21 cellular contexts compared by ENCODE assay signal in genomic region chr21:42631142-42631541, GRCh38. TPM values are rescaled to one million over a fixed set of nuclear protein-coding genes. Genes with fewer than 3 reads are reported as not detected.
DNase-seq lines count a peak whose midpoint lies in the region; ATAC-seq and TF ChIP-seq lines count a peak whose summit lies in the region.
"Had no signal": no experiment of that assay in that cellular context is flagged by ENCODE, and none has a peak within 500 bp of the region (broad histone marks: within the 10 kb centered on the region; RNA-seq: fewer than 3 reads in every experiment).

No MANE protein-coding gene starts in this region.

- no peak overlapping the region for H4K8ac ChIP-seq in mesenchymal stem cell (ENCODE audit: low read length)

- no peak overlapping the region for H3K9ac ChIP-seq in mesenchymal stem cell (ENCODE audit: low read length)
- H3K9ac ChIP-seq: GM23248, KMS-11 had no signal

- H3K4me1 ChIP-seq in heart right ventricle (peaks cover 0 to 9% (median 0%) of the 10 kb centered on the region in 9 donors), mesenchymal stem cell (ENCODE audit: control insufficient read depth, insufficient read depth, low read depth, low read length) (peaks cover 2% of the 10 kb centered on the region)

- H3K36me3 ChIP-seq in heart right ventricle (no peaks in the 10 kb centered on the region), mesenchymal stem cell (ENCODE audit: control insufficient read depth in 1 of 2, insufficient read depth in 2 of 2, low read depth in 1 of 2, low read length in 2 of 2) (no peaks in the 10 kb centered on the region)

- TF ChIP-seq CTCF in heart right ventricle (IDR thresholded peaks at IDR 0.05): no peak
- no peak for TF ChIP-seq CTCF in activated CD8-positive, alpha-beta T cell treated with anti-CD3 and anti-CD28 coated beads for 36 hours (IDR thresholded peaks at IDR 0.05)
- no peak for TF ChIP-seq CTCF in omental fat pad (IDR thresholded peaks at IDR 0.05)

- peaks cover 5% of the 10 kb centered on the region for H3K4me1 Mint-ChIP-seq in activated CD8-positive, alpha-beta T cell treated with anti-CD3 and anti-CD28 coated beads for 36 hours (ENCODE audit: low read depth)
- H3K4me1 Mint-ChIP-seq: CD4-positive, alpha-beta memory T cell had no signal

- H3K9me3 ChIP-seq in heart right ventricle (no peaks in the 10 kb centered on the region), mesenchymal stem cell (ENCODE audit: control insufficient read depth, low read length) (no peaks in the 10 kb centered on the region)

- H3K36me3 Mint-ChIP-seq in activated CD8-positive, alpha-beta T cell treated with anti-CD3 and anti-CD28 coated beads for 36 hours (ENCODE audit: low read depth): no peaks in the 10 kb centered on the region
- H3K36me3 Mint-ChIP-seq: CD4-positive, alpha-beta memory T cell had no signal

- H3K4me2 ChIP-seq in mesenchymal stem cell (ENCODE audit: low read length, poor library complexity, severe bottlenecking): no peak overlapping the region
- H3K4me2 ChIP-seq: KMS-11 had no signal

- H3K18ac ChIP-seq in mesenchymal stem cell (ENCODE audit: low read depth in 1 of 2, low read length in 2 of 2): no peak overlapping the region

- H3K4me3 Mint-ChIP-seq in activated CD8-positive, alpha-beta T cell treated with anti-CD3 and anti-CD28 coated beads for 36 hours: no peak overlapping the region
- H3K4me3 Mint-ChIP-seq: CD4-positive, alpha-beta memory T cell had no signal

- H3K4me3 ChIP-seq in heart right ventricle (no peak overlapping the region), mesenchymal stem cell (ENCODE audit: insufficient read depth in 1 of 2, low read depth in 1 of 2, low read length in 2 of 2) (no peak overlapping the region)
- H3K4me3 ChIP-seq: GM23248 had no signal

- no peak overlapping the region for H2BK15ac ChIP-seq in mesenchymal stem cell (ENCODE audit: low read depth, poor library complexity, severe bottlenecking)

- no peak overlapping the region for H4K91ac ChIP-seq in mesenchymal stem cell (ENCODE audit: low read length)

- WGBS in heart right ventricle, 2 donors: 76 to 77% methylated on average over 5 of the region's 5 CpGs
- 84% methylated on average over 4 of the region's 5 CpGs for WGBS in mesenchymal stem cell

- POLR2A ChIA-PET in activated CD8-positive, alpha-beta T cell treated with anti-CD3 and anti-CD28 coated beads for 36 hours (lab: Charles Lee): no interaction called here

- peak; percentile 10 for DNase-seq in Right ventricle myocardium superior
- no peak for DNase-seq in heart right ventricle
- DNase-seq in activated CD8-positive, alpha-beta T cell treated with anti-CD3 and anti-CD28 coated beads for 36 hours: peak; percentile 5
- no peak for DNase-seq in mesenchymal stem cell
- DNase-seq in iPS-NIHi11 (ENCODE audit: low spot score): no peak
- DNase-seq in omental fat pad (ENCODE audit: low spot score): no peak
- no peak for DNase-seq in activated CD8-positive, alpha-beta memory T cell treated with anti-CD3 and anti-CD28 coated beads for 24 hours
- DNase-seq: CD4-positive, alpha-beta memory T cell; DMS53; EL; HCEC 1CT; MV-4-11; NCI-H1417; NCI-H187 treated with DMSO at 0.1 percent for 48 hours; NCI-H226; NCI-H524; NCI-H82 had no signal

- H3K9me3 Mint-ChIP-seq in activated CD8-positive, alpha-beta T cell treated with anti-CD3 and anti-CD28 coated beads for 36 hours: no peaks in the 10 kb centered on the region
- H3K9me3 Mint-ChIP-seq: CD4-positive, alpha-beta memory T cell had no signal

- H2AFZ ChIP-seq in mesenchymal stem cell (ENCODE audit: low read depth, low read length): no peak overlapping the region
- H2AFZ ChIP-seq: GM23248 had no signal

- H2BK5ac ChIP-seq in mesenchymal stem cell (ENCODE audit: low read depth, low read length, poor library complexity, severe bottlenecking): peak overlapping the region; percentile 3

- no peak overlapping the region for H3K23ac ChIP-seq in mesenchymal stem cell (ENCODE audit: low read length in 2 of 2)

- no peak for ATAC-seq in Right ventricle myocardium superior (ENCODE audit: poor library complexity)
- ATAC-seq in heart right ventricle: no peak
- peak; percentile 53 for ATAC-seq in activated CD8-positive, alpha-beta T cell treated with anti-CD3 and anti-CD28 coated beads for 36 hours
- ATAC-seq in omental fat pad (ENCODE audit: low FRiP score): no peak

- CTCF ChIA-PET in activated CD8-positive, alpha-beta T cell treated with anti-CD3 and anti-CD28 coated beads for 36 hours (lab: Charles Lee): interaction anchor here (1.4 kb wide), 2 partner anchors 8 to 23 kb away, joined by 3 read pairs; partner anchors contain the start of gene PDE9A

- H2BK120ac ChIP-seq in mesenchymal stem cell (ENCODE audit: low read depth, low read length): no peak overlapping the region

- no peak overlapping the region for H3K27ac Mint-ChIP-seq in activated CD8-positive, alpha-beta T cell treated with anti-CD3 and anti-CD28 coated beads for 36 hours
- H3K27ac Mint-ChIP-seq: CD4-positive, alpha-beta memory T cell had no signal

- H2BK12ac ChIP-seq in mesenchymal stem cell (ENCODE audit: low read length in 2 of 2): no peak overlapping the region

- no peak overlapping the region for H2AK5ac ChIP-seq in mesenchymal stem cell (ENCODE audit: low read length, severe bottlenecking)

- intact Hi-C loops in Right ventricle myocardium superior (cut with DNase I) (no loop called here), heart right ventricle (cut with DNase I) (no loop called here)
- intact Hi-C loops in activated CD8-positive, alpha-beta T cell treated with anti-CD3 and anti-CD28 coated beads for 36 hours (cut with micrococcal nuclease): no loop called here

- no peaks in the 10 kb centered on the region for H3K27me3 Mint-ChIP-seq in activated CD8-positive, alpha-beta T cell treated with anti-CD3 and anti-CD28 coated beads for 36 hours

- H3K14ac ChIP-seq in mesenchymal stem cell (ENCODE audit: low read length in 2 of 2): no peak overlapping the region

- H3K79me1 ChIP-seq in mesenchymal stem cell (replicated peaks; ENCODE audit: low read length, poor library complexity, severe bottlenecking): no peaks in the 10 kb centered on the region

- H3K27me3 ChIP-seq in heart right ventricle (peaks cover 0 to 40% (median 7%) of the 10 kb centered on the region in 7 donors), mesenchymal stem cell (ENCODE audit: control insufficient read depth in 1 of 2, insufficient read depth in 1 of 2, low read length in 2 of 2) (peaks cover 53 to 68% of the 10 kb centered on the region in 2 experiments)

- H3K27ac ChIP-seq in heart right ventricle (no peak overlapping the region), mesenchymal stem cell (ENCODE audit: low read length, poor library complexity, severe bottlenecking) (no peak overlapping the region)
- H3K27ac ChIP-seq: GM23248, HL-60, KMS-11, RWPE1 had no signal

- no peak overlapping the region for H3K4ac ChIP-seq in mesenchymal stem cell (ENCODE audit: low read depth in 1 of 2, low read length in 2 of 2)

RNA-seq across cellular contexts. Expression of gene PDE9A, which starts 22.3 kb away (rescaled TPM):
- 3.3 TPM for total RNA-seq in Right ventricle myocardium superior
- 1 to 10 TPM; 1.2 to 5.0 (median 1.9) TPM for total RNA-seq in heart right ventricle
- 1 to 10 TPM; 4.3 to 7.0 TPM for polyA plus RNA-seq in heart right ventricle
- total RNA-seq in activated CD8-positive, alpha-beta T cell treated with anti-CD3 and anti-CD28 coated beads for 36 hours: 10 to 100 TPM; 11.1 to 11.5 TPM
- 24.7 TPM for polyA plus RNA-seq in mesenchymal stem cell (2013, experiment 1 of 2)
- polyA plus RNA-seq in mesenchymal stem cell (2013, experiment 2 of 2): 24.2 TPM
- 10 to 100 TPM in 1 of 4 donors, 1 to 10 TPM in 3; 2.9 to 16.9 (median 7.0) TPM for total RNA-seq in omental fat pad
- total RNA-seq: GM23248 had no signal
- polyA plus RNA-seq: GM23248 had no signal

Comparison
In these comparisons a context has a peak if more than half of its experiments do, and no peak if none do; other contexts are left out.
1. DNase-seq: peak in Right ventricle myocardium superior (single experiment) and activated CD8-positive, alpha-beta T cell treated with anti-CD3 and anti-CD28 coated beads for 36 hours (single experiment); none in heart right ventricle (0 of 2), mesenchymal stem cell (single experiment), iPS-NIHi11 (single experiment), omental fat pad (single experiment) and activated CD8-positive, alpha-beta memory T cell treated with anti-CD3 and anti-CD28 coated beads for 24 hours (single experiment).